ENCODE assay signal across 1 cellular context in the genomic region with DNA sequence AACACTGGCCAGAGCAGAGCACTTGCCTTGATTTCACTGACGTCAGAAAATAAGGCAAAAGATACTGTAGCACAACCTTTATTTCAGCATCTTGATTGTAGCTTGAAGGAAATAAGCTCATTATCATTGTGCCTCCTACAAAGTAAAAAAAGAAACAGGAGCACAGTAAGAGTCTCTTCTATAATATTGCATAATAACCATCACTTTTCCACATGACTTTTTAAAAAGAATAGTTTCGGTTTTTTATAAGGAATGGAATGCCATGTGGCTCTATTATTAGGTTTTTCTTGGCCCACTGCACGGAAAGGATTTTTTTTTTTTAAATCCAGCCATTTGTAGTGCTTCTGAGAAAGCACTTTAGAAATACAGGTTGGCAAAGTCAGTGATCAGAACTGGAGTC.
TF ChIP-seq lines count a peak whose summit lies in the region.

No MANE protein-coding gene starts in this region.

TF ChIP-seq in SK-N-SH, 30 proteins besides CTCF, POLR2A, EP300 and RAD21 (continued from another document):
- no peak for TF ChIP-seq USF2 (IDR thresholded peaks at IDR 0.05; ENCODE audit: borderline replicate concordance, low read depth, low read length)
